ENCODE assay signal across 9 cellular contexts in genomic region chr5:67015577-67016290, GRCh38.
DNase-seq lines count a peak whose midpoint lies in the region; ATAC-seq and TF ChIP-seq lines count a peak whose summit lies in the region.
"Had no signal": no experiment of that assay in that cellular context is flagged by ENCODE, and none has a peak within 500 bp of the region (broad histone marks: within the 10 kb centered on the region; RNA-seq: fewer than 3 reads in every experiment).

No MANE protein-coding gene starts in this region.

- H3K4me1 Mint-ChIP-seq in nephron: peaks cover 65% of the 10 kb centered on the region

- H3K9me3 Mint-ChIP-seq in nephron: no peaks in the 10 kb centered on the region

- peak; percentile 80 for DNase-seq in DMS 273 (lab: John Stamatoyannopoulos, UW; ENCODE audit: unreplicated experiment)
- DNase-seq in NCI-H226: peak; percentile 86
- DNase-seq in NCI-H187 treated with DMSO at 0.1 percent for 48 hours (lab: John Stamatoyannopoulos, UW): no peak
- DNase-seq: WERI-Rb-1 had no signal

- no peaks in the 10 kb centered on the region for H3K36me3 Mint-ChIP-seq in nephron (ENCODE audit: low read depth)

- ATAC-seq in HG03097 (IDR thresholded peaks at IDR 0.05; ENCODE audit: low FRiP score, unreplicated experiment) (no peak), GM18873 (IDR thresholded peaks at IDR 0.05; ENCODE audit: low FRiP score, unreplicated experiment) (no peak), HG03520 (IDR thresholded peaks at IDR 0.05; ENCODE audit: unreplicated experiment) (no peak)

- TF ChIP-seq CTCF in nephron (IDR thresholded peaks at IDR 0.05; ENCODE audit: unreplicated experiment in 3 of 3): no peak

- H3K9me3 ChIP-seq in endocrine pancreas (ENCODE audit: control insufficient read depth, low read length): no peaks in the 10 kb centered on the region

- peak overlapping the region; percentile 83 for H3K4me3 ChIP-seq in endocrine pancreas (ENCODE audit: control insufficient read depth, insufficient read depth, low read length)

- peaks cover 37% of the 10 kb centered on the region for H3K4me1 ChIP-seq in endocrine pancreas (ENCODE audit: control insufficient read depth, insufficient read depth, low read length)

- H3K9ac ChIP-seq in endocrine pancreas (ENCODE audit: control insufficient read depth, insufficient read depth, low read length): peak overlapping the region; percentile 15

- H3K27ac Mint-ChIP-seq in nephron: peak overlapping the region; percentile 42 to 55 (median 47)

- H3K27me3 Mint-ChIP-seq in nephron (ENCODE audit: low read depth): peaks cover 3% of the 10 kb centered on the region

- no peaks in the 10 kb centered on the region for H3K36me3 ChIP-seq in endocrine pancreas (ENCODE audit: control insufficient read depth, insufficient read depth, low read length)
- H3K36me3 ChIP-seq: WERI-Rb-1 had no signal

- H3K27me3 ChIP-seq in endocrine pancreas (ENCODE audit: control insufficient read depth, insufficient read depth, low read length): no peaks in the 10 kb centered on the region

- peak overlapping the region in 2 of 3 experiments; percentile 16 to 55 for H3K4me3 Mint-ChIP-seq in nephron
